Comparison of ENCODE assay signal across 1 cellular context in genomic region chr17:78831688-78832540, GRCh38.
TF ChIP-seq lines count a peak whose summit lies in the region.

No MANE protein-coding gene starts in this region.

TF ChIP-seq in HepG2, 621 proteins besides CTCF, POLR2A, EP300 and RAD21 (continued from another document and continues in another):
- TF ChIP-seq ZBTB10 (CRISPR knock-in tag; IDR thresholded peaks at IDR 0.05; ENCODE audit: borderline replicate concordance) (peak; percentile 69; the same call in 1 of the 2 replicates), XRCC5 (optimal IDR thresholded peaks at IDR 0.05; ENCODE audit: low read length) (peak; percentile 42), TMF1 (CRISPR knock-in tag; IDR thresholded peaks at IDR 0.05; ENCODE audit: low read depth) (0 out of 2 replicates have a peak, but pooled peaks have one; percentile 40), TFE3 (CRISPR knock-in tag; IDR thresholded peaks at IDR 0.05) (peak; percentile 33; the same call in 1 of the 2 replicates), FOXK1 (CRISPR knock-in tag; IDR thresholded peaks at IDR 0.05; ENCODE audit: borderline replicate concordance, low read depth) (peak; percentile 32; the same call in 1 of the 2 replicates), ZHX2 (IDR thresholded peaks at IDR 0.05; ENCODE audit: low read depth) (0 out of 2 replicates have a peak, but pooled peaks have one; percentile 26), ZHX2 (CRISPR knock-in tag; IDR thresholded peaks at IDR 0.05; ENCODE audit: borderline replicate concordance) (no peak), ZNF704 (CRISPR knock-in tag; IDR thresholded peaks at IDR 0.05; ENCODE audit: borderline replicate concordance) (peak; percentile 42; the same call in 1 of the 2 replicates), ZKSCAN1 (IDR thresholded peaks at IDR 0.05; ENCODE audit: low read length) (no peak), ZNF318 (CRISPR knock-in tag; IDR thresholded peaks at IDR 0.05) (peak; percentile 72), AHR (CRISPR knock-in tag; IDR thresholded peaks at IDR 0.05) (peak; percentile 43; the same call in 1 of the 2 replicates), ZNF574 (CRISPR knock-in tag; IDR thresholded peaks at IDR 0.05) (peak; percentile 73), MED1 (CRISPR knock-in tag; IDR thresholded peaks at IDR 0.05) (peak; percentile 68), ZNF232 (CRISPR knock-in tag; IDR thresholded peaks at IDR 0.05; ENCODE audit: borderline replicate concordance) (peak; percentile 46; the same call in 1 of the 2 replicates), ZNF350 (CRISPR knock-in tag; IDR thresholded peaks at IDR 0.05; ENCODE audit: borderline replicate concordance, low read depth) (peak; percentile 57; the same call in 1 of the 2 replicates), ZFX (CRISPR knock-in tag; IDR thresholded peaks at IDR 0.05; ENCODE audit: low read depth) (peak; percentile 53; the same call in 1 of the 2 replicates), KDM5B (CRISPR knock-in tag; IDR thresholded peaks at IDR 0.05; ENCODE audit: borderline replicate concordance) (peak; percentile 46; the same call in 1 of the 2 replicates), EZH2 (conservative IDR thresholded peaks at IDR 0.05; ENCODE audit: low read depth, low read length) (no peak), HNF1B (CRISPR knock-in tag; IDR thresholded peaks at IDR 0.05) (peak; percentile 82), FLYWCH1 (CRISPR knock-in tag; IDR thresholded peaks at IDR 0.05) (no peak), THRA (CRISPR knock-in tag; IDR thresholded peaks at IDR 0.05; ENCODE audit: borderline replicate concordance) (peak; percentile 43; the same call in 1 of the 2 replicates), ZNF816 (CRISPR knock-in tag; IDR thresholded peaks at IDR 0.05; ENCODE audit: borderline replicate concordance) (no peak), GFI1 (CRISPR knock-in tag; IDR thresholded peaks at IDR 0.05; ENCODE audit: borderline replicate concordance) (peak; percentile 64; the same call in 1 of the 2 replicates)
